Comparison of ENCODE assay signal across 20 cellular contexts in genomic region chr14:85482549-85482948, GRCh38. TPM values are rescaled to one million over a fixed set of nuclear protein-coding genes. Genes with fewer than 3 reads are reported as not detected.
"Had no signal": no experiment of that assay in that cellular context is flagged by ENCODE, and none has a peak within 500 bp of the region (broad histone marks: within the 10 kb centered on the region; RNA-seq: fewer than 3 reads in every experiment).

No MANE protein-coding gene starts in this region.

- H3K9me3 ChIP-seq: lower lobe of right lung, neutrophil, tibial nerve had no signal

- H3K9ac ChIP-seq: parathyroid adenoma had no signal

- H3K4me3 ChIP-seq: coronary artery, lower lobe of right lung, tibial nerve had no signal

- H3K27ac ChIP-seq: lower lobe of right lung, neutrophil, parathyroid adenoma, tibial nerve had no signal

- H3K4me1 ChIP-seq: parathyroid adenoma, tibial nerve had no signal

- H3K27me3 ChIP-seq: neutrophil, tibial nerve had no signal

- H2AFZ ChIP-seq: parathyroid adenoma had no signal

- DNase-seq: activated CD4-positive, alpha-beta T cell treated with anti-CD3 and anti-CD28 coated beads, Interleukin-2, amount 10 ng/mL, durations not matched to agents 7 days and 5 days; activated CD8-positive, alpha-beta memory T cell treated with anti-CD3 and anti-CD28 coated beads, Interleukin-2, amount 50 U/mL, for 4 hours; activated CD8-positive, alpha-beta T cell treated with anti-CD3 and anti-CD28 coated beads, Interleukin-2, amount 10 ng/mL, durations not matched to agents 7 days and 5 days; activated naive CD4-positive, alpha-beta T cell treated with anti-CD3 and anti-CD28 coated beads for 36 hours; activated T-cell treated with anti-CD3 and anti-CD28 coated beads, Interleukin-2, amount 50 U/mL, for 4 hours; erythroblast; foreskin melanocyte; head of caudate nucleus; kidney glomerular epithelial cell; lower lobe of right lung; stimulated activated CD4-positive, alpha-beta T cell treated with anti-CD3 and anti-CD28 coated beads, Interleukin-2, amount 100 ng/mL, for 24 hours; stimulated activated naive CD8-positive, alpha-beta T cell treated with anti-CD3 and anti-CD28 coated beads, Interleukin-15, Interleukin-2, amounts not matched to agents 100 U/mL and 50 U/mL, for 24 hours; T-helper 1 cell; T1000 had no signal

- ATAC-seq: activated CD4-positive, CD25-positive, alpha-beta regulatory T cell treated with anti-CD3 and anti-CD28 coated beads, Interleukin-2, amount 50 U/mL, for 24 hours; activated CD8-positive, alpha-beta T cell treated with anti-CD3 and anti-CD28 coated beads, Interleukin-2, amount 10 ng/mL, durations not matched to agents 7 days and 5 days; activated T-cell treated with anti-CD3 and anti-CD28 coated beads, Interleukin-2, amount 50 U/mL, for 4 hours; natural killer cell treated with Interleukin-12 subunit alpha and Interleukin-12 subunit beta and Interleukin-15 and Interleukin-18, amount 100 ng/mL, for 72 hours; stimulated activated naive CD8-positive, alpha-beta T cell treated with anti-CD3 and anti-CD28 coated beads, Interleukin-15, Interleukin-2, amounts not matched to agents 100 U/mL and 50 U/mL, for 24 hours had no signal

- H3K36me3 ChIP-seq: lower lobe of right lung, neutrophil, tibial nerve had no signal

- H3K79me2 ChIP-seq: parathyroid adenoma had no signal

RNA-seq across cellular contexts. Expression of gene FLRT2, which starts 47.4 kb away (rescaled TPM):
- total RNA-seq: activated CD4-positive, alpha-beta T cell treated with anti-CD3 and anti-CD28 coated beads, Interleukin-2, amount 10 ng/mL, durations not matched to agents 7 days and 5 days; activated CD8-positive, alpha-beta T cell treated with anti-CD3 and anti-CD28 coated beads, Interleukin-2, amount 10 ng/mL, durations not matched to agents 7 days and 5 days; activated naive CD4-positive, alpha-beta T cell treated with anti-CD3 and anti-CD28 coated beads for 36 hours had no signal
